ENCODE assay signal across 12 cellular contexts in the genomic region with DNA sequence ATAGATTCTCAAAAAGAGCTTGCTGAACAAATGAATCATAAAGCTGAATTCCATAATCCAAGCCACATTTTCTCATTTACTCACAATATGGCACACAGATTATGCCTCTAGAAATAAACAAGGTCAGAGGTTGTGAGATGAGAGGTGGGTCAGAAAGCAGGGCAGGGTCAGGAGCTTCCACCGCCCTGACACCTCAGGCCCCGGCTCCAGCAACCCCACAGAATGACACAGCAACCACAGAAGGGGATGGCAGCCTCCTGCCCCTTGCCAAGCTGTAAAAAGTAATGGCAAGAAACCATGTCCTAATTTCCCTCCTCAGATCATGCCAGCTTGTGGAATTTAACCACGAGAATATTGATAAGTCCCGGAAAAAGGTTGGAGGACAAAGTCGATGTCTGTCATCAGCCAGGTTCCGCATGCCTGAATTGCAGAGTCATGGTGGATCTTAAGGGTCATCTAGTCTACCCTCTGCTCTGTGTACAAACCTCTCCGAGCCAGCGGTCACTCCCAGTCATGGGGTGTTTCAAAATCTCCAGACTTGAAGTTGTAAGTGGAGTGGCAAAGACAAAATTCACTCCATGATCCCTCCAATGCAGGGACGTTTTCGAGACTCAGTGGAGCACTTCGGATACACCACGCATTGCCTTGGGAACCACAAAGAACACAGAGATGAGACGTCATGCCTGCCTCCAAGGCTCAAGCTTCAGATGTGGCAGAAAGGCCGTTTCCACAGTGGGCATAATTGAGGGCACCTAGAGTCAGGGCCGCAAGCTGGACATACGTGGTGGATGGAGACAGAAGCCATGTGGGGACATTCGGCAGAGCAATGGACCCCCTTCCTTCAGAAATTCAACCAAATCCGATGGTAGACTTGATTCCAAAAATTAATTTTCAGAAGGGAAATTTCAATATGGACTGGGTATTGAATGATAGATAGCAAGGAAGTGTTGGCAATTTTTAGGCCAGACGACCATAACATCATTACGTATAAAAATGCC.
A peak's percentile ranks its signal among the peaks of the same experiment; 100 is the strongest.
DNase-seq lines count a peak whose midpoint lies in the region; ATAC-seq and TF ChIP-seq lines count a peak whose summit lies in the region.
"Had no signal": no experiment of that assay in that cellular context is flagged by ENCODE, and none has a peak within 500 bp of the region (broad histone marks: within the 10 kb centered on the region; RNA-seq: fewer than 3 reads in every experiment).

No MANE protein-coding gene starts in this region.

- no peak overlapping the region for H3K4me3 ChIP-seq in Panc1 (ENCODE audit: low read depth in 2 of 2, low read length in 2 of 2)
- no peak overlapping the region for H3K4me3 ChIP-seq in hepatocyte
- no peak overlapping the region for H3K4me3 ChIP-seq in gastrocnemius medialis
- no peak overlapping the region for H3K4me3 ChIP-seq in PC-3 (ENCODE audit: low read length)
- H3K4me3 ChIP-seq: thoracic aorta had no signal

- H3K36me3 ChIP-seq in Panc1 (ENCODE audit: control insufficient read depth, insufficient read depth, low read length) (no peaks in the 10 kb centered on the region), hepatocyte (replicated peaks; ENCODE audit: insufficient read depth, low read depth) (no peaks in the 10 kb centered on the region), gastrocnemius medialis (no peaks in the 10 kb centered on the region), PC-3 (ENCODE audit: low read depth, low read length) (no peaks in the 10 kb centered on the region)
- H3K36me3 ChIP-seq: thoracic aorta had no signal

- intact Hi-C loops in Panc1 (cut with micrococcal nuclease; ENCODE audit: unreplicated experiment) = loop anchor here (10.0 kb wide), 2 partner anchors 200 to 260 kb away; partner anchors contain the start of gene IRF2BP2
- intact Hi-C loops in gastrocnemius medialis (cut with DNase I; ENCODE audit: low total_unique reads) = no loop called here
- intact Hi-C loops in PC-3 (cut with micrococcal nuclease) = no loop called here

- H3K4me2 ChIP-seq in hepatocyte (no peak overlapping the region), PC-3 (ENCODE audit: low read length) (no peak overlapping the region)

- H3F3A ChIP-seq in PC-3 (ENCODE audit: low read length, unreplicated experiment) = no peaks in the 10 kb centered on the region

- TF ChIP-seq CTCF in Panc1 (IDR thresholded peaks at IDR 0.05) = no peak
- TF ChIP-seq CTCF in hepatocyte (IDR thresholded peaks at IDR 0.05; ENCODE audit: poor library complexity) = no peak
- no peak for TF ChIP-seq CTCF in gastrocnemius medialis (IDR thresholded peaks at IDR 0.05 in 4 of 5, conservative IDR thresholded peaks at IDR 0.05 in 1 of 5)
- no peak for TF ChIP-seq CTCF in PC-3 (conservative IDR thresholded peaks at IDR 0.05; ENCODE audit: low read depth, low read length)

- H3K9me2 ChIP-seq in hepatocyte (replicated peaks; ENCODE audit: insufficient read depth) (no peaks in the 10 kb centered on the region), PC-3 (replicated peaks; ENCODE audit: low read length) (no peaks in the 10 kb centered on the region)

- no peak overlapping the region for H3K9ac ChIP-seq in PC-3 (ENCODE audit: low read length)

- in situ Hi-C loops in Panc1 (cut with HindIII; ENCODE audit: low pct_unique_long_range_greater_than_20kb, low sequenced_read_pairs) (no loop called here), gastrocnemius medialis (cut with MboI; ENCODE audit: low sequenced_read_pairs in 4 of 4) (loop anchor here (25.0 kb wide), 4 partner anchors 113 to 387 kb away; partner anchors contain the start of genes IRF2BP2 (in 3 of the 4) and TARBP1 (in 3 of the 4))

- peaks cover 70% of the 10 kb centered on the region for H3K4me1 ChIP-seq in Panc1 (ENCODE audit: control insufficient read depth, insufficient read depth, low read length)
- peaks cover 11% of the 10 kb centered on the region for H3K4me1 ChIP-seq in hepatocyte (ENCODE audit: insufficient read depth)
- peaks cover 27 to 37% of the 10 kb centered on the region in 2 donors for H3K4me1 ChIP-seq in gastrocnemius medialis
- peaks cover 11% of the 10 kb centered on the region; the same call in 1 of the 2 replicates for H3K4me1 ChIP-seq in PC-3 (ENCODE audit: insufficient read depth, low read length)

- H4K20me1 ChIP-seq in hepatocyte (ENCODE audit: insufficient read depth, poor library complexity, severe bottlenecking) (no peaks in the 10 kb centered on the region), PC-3 (ENCODE audit: low read length) (no peaks in the 10 kb centered on the region)

- H3K27ac ChIP-seq in Panc1 (ENCODE audit: low read length) (peak overlapping the region; percentile 90), hepatocyte (peak overlapping the region; percentile 97), gastrocnemius medialis (peak overlapping the region; percentile 83 to 88 (median 85)), PC-3 (ENCODE audit: low read length) (no peak overlapping the region)
- H3K27ac ChIP-seq: thoracic aorta had no signal

- CTCF ChIA-PET in Panc1 (lab: Charles Lee) (no interaction called here), PC-3 (lab: Charles Lee) (no interaction called here)

- H3K79me2 ChIP-seq in hepatocyte (no peaks in the 10 kb centered on the region), PC-3 (ENCODE audit: low read length) (no peaks in the 10 kb centered on the region)

- DNase-seq in GF-D8 (lab: John Stamatoyannopoulos, UW) (peak; percentile 69), Panc1 (ENCODE audit: low read depth, low spot score) (no peak), hepatocyte (ENCODE audit: low spot score) (peak; percentile 51), gastrocnemius medialis (peak in 1 of 2 donors; percentile 48), NCI-H1694 treated with DMSO at 0.1 percent for 48 hours (lab: John Stamatoyannopoulos, UW) (no peak), PC-3 (no peak), COLO668 (lab: John Stamatoyannopoulos, UW; ENCODE audit: unreplicated experiment) (no peak)
- DNase-seq: cortex of kidney, MM.1S, NCI-H2227 treated with DMSO at 0.1 percent for 48 hours had no signal

- no peak for ATAC-seq in Panc1
- no peak for ATAC-seq in gastrocnemius medialis
- ATAC-seq in HG02885 (IDR thresholded peaks at IDR 0.05; ENCODE audit: poor library complexity, unreplicated experiment) = no peak
- no peak for ATAC-seq in PC-3

- H2AFZ ChIP-seq in hepatocyte = no peak overlapping the region
- H2AFZ ChIP-seq in PC-3 (ENCODE audit: low read length) = no peak overlapping the region

- no peak for TF ChIP-seq POLR2A in gastrocnemius medialis (IDR thresholded peaks at IDR 0.05)

- WGBS in hepatocyte (ENCODE audit: low lambda C conversion rate, missing lambda C conversion rate) = 86% methylated on average over 20 of the region's 20 CpGs

- H3K27me3 ChIP-seq in Panc1 (ENCODE audit: control insufficient read depth, insufficient read depth, low read length) = no peaks in the 10 kb centered on the region
- no peaks in the 10 kb centered on the region for H3K27me3 ChIP-seq in hepatocyte
- no peaks in the 10 kb centered on the region for H3K27me3 ChIP-seq in gastrocnemius medialis
- H3K27me3 ChIP-seq in PC-3 (ENCODE audit: low read length) = no peaks in the 10 kb centered on the region

- BruUV-seq in Panc1 (replicated peaks; lab: Mats Ljungman, UMichigan) = no TSS peak
- no TSS peak for BruUV-seq in PC-3 (replicated peaks; lab: Mats Ljungman, UMichigan)

- H3K9me3 ChIP-seq in Panc1 (ENCODE audit: control insufficient read depth, insufficient read depth, low read depth, low read length) (no peaks in the 10 kb centered on the region), hepatocyte (ENCODE audit: low read depth) (no peaks in the 10 kb centered on the region), gastrocnemius medialis (no peaks in the 10 kb centered on the region), PC-3 (ENCODE audit: low read length) (no peaks in the 10 kb centered on the region)
- H3K9me3 ChIP-seq: thoracic aorta had no signal

- POLR2A ChIA-PET in Panc1 (lab: Charles Lee) (interaction anchor here (0.6 kb wide), 1 partner anchor 299 kb away, joined by 8 read pairs; no protein-coding TSS in a partner anchor), PC-3 (lab: Charles Lee; ENCODE audit: unreplicated experiment) (no interaction called here)

Comparison
In these comparisons a context has a peak if more than half of its experiments do, and no peak if none do; other contexts are left out.
1. DNase-seq: peak in GF-D8 (single experiment) and hepatocyte (single experiment); none in Panc1 (single experiment), NCI-H1694 treated with DMSO at 0.1 percent for 48 hours (single experiment), PC-3 (single experiment) and COLO668 (single experiment).